In genomic region chr2:177334940-177335543, GRCh38 we compare ENCODE assay signal across 8 cellular contexts. TPM values are rescaled to one million over a fixed set of nuclear protein-coding genes. Genes with fewer than 3 reads are reported as not detected.
DNase-seq lines count a peak whose midpoint lies in the region; ATAC-seq and TF ChIP-seq lines count a peak whose summit lies in the region.

No MANE protein-coding gene starts in this region.

- ATAC-seq in lung (ENCODE audit: insufficient read depth, low FRiP score) (peak; percentile 74), GM18505 (IDR thresholded peaks at IDR 0.05; ENCODE audit: unreplicated experiment) (no peak)

- TF ChIP-seq POLR2A in GM18505 (IDR thresholded peaks at IDR 0.05; ENCODE audit: borderline replicate concordance, extremely low read depth, insufficient read depth, insufficient read length): no peak

- no peak overlapping the region for H3K4me3 ChIP-seq in choroid plexus epithelial cell (ENCODE audit: low read depth, low read length)
- H3K4me3 ChIP-seq in lung: no peak overlapping the region

- no peaks in the 10 kb centered on the region for H3K36me3 ChIP-seq in lung (ENCODE audit: control insufficient read depth in 2 of 2, insufficient read depth in 2 of 2, low read length in 2 of 2)

- no peaks in the 10 kb centered on the region for H3K4me1 ChIP-seq in lung (ENCODE audit: control insufficient read depth in 2 of 2, insufficient read depth in 2 of 2, low read length in 2 of 2)

- no peak overlapping the region for H3K27ac ChIP-seq in lung (ENCODE audit: low read depth in 1 of 2, low read length in 1 of 2)

- TF ChIP-seq CTCF in GM10248 (IDR thresholded peaks at IDR 0.05; ENCODE audit: control extremely low read depth, extremely low read depth, low read depth, missing control alignments) (peak; percentile 80), choroid plexus epithelial cell (conservative IDR thresholded peaks at IDR 0.05; ENCODE audit: low read depth, low read length) (peak; percentile 90), lung (IDR thresholded peaks at IDR 0.05; ENCODE audit: control extremely low read depth, extremely low read depth) (peak; percentile 88)

- POLR2A ChIA-PET in GM10248 (lab: Yijun Ruan, JAX): no interaction called here

- DNase-seq in Ammon's horn (ENCODE audit: low spot score) (peak; percentile 72), GM10248 (ENCODE audit: extremely low spot score) (peak; percentile 29), KG1 (lab: John Stamatoyannopoulos, UW) (peak; percentile 20), OCI-M1 (lab: John Stamatoyannopoulos, UW) (peak; percentile 79), choroid plexus epithelial cell (ENCODE audit: low read depth) (peak; percentile 65), lung (ENCODE audit: low spot score) (no peak), ecto neural progenitor cell (ENCODE audit: low spot score) (no peak)

- H3K27me3 ChIP-seq in lung (ENCODE audit: control insufficient read depth, insufficient read depth): no peaks in the 10 kb centered on the region

- 38 to 41% methylated on average over 2 of the region's 2 CpGs for WGBS in lung, 2 donors

- CTCF ChIA-PET in GM10248 (lab: Yijun Ruan, JAX): interaction anchor here (0.7 to 8.0 kb wide), 31 partner anchors 9 to 432 kb away, joined by 3 to 157 read pairs (median 5); partner anchors contain the start of genes AGPS and NFE2L2

- no peaks in the 10 kb centered on the region for H3K9me3 ChIP-seq in lung (ENCODE audit: control insufficient read depth in 2 of 2, insufficient read depth in 1 of 2, low read length in 1 of 2)

RNA-seq across cellular contexts. Expression of gene AGPS, which starts 57.5 kb away (rescaled TPM):
- total RNA-seq in lung: 10 to 100 TPM; 35.9 to 43.9 TPM
- polyA plus RNA-seq in lung: 10 to 100 TPM in 1 of 2 donors, 1 to 10 TPM in 1; 5.2 to 11.7 TPM

Comparison
In these comparisons a context has a peak if more than half of its experiments do, and no peak if none do; other contexts are left out.
1. DNase-seq: peak in Ammon's horn (single experiment), GM10248 (single experiment), KG1 (single experiment), OCI-M1 (single experiment) and choroid plexus epithelial cell (single experiment); none in lung (single experiment) and ecto neural progenitor cell (single experiment).
2. Peak in every context shown above with its lines, with median percentiles within 50 percentile points of each other: CTCF ChIP-seq.